ENCODE assay signal across 8 cellular contexts in genomic region chr9:96666653-96667362, GRCh38. TPM values are rescaled to one million over a fixed set of nuclear protein-coding genes. Genes with fewer than 3 reads are reported as not detected.
DNase-seq lines count a peak whose midpoint lies in the region; ATAC-seq, FAIRE-seq and TF ChIP-seq lines count a peak whose summit lies in the region.
"Not testable (repeated sequence)": the region's sequence is repeated elsewhere in the genome, so short reads cannot be mapped to it uniquely, and the experiment has no call there.

No MANE protein-coding gene starts in this region.

- H3K4me3 ChIP-seq in H7 (ENCODE audit: insufficient read depth, low read depth, low read length); NB4 (ENCODE audit: low read depth, low read length); GM12878: not testable (repeated sequence)

- H4K20me1 ChIP-seq in GM12878 (ENCODE audit: control insufficient read depth, insufficient read depth) = not testable (repeated sequence)

- BruUV-seq in GM12878 (replicated peaks; lab: Mats Ljungman, UMichigan) = not testable (repeated sequence)

- H3K9ac ChIP-seq in GM12878 (ENCODE audit: control insufficient read depth, insufficient read depth, low read length) = not testable (repeated sequence)

- H3K4me2 ChIP-seq in GM12878 (ENCODE audit: control insufficient read depth, insufficient read depth) = not testable (repeated sequence)

- H3K27me3 ChIP-seq in H7 (ENCODE audit: control insufficient read depth, insufficient read depth, low read length); GM12878 (replicated peaks in 1 of 2; ENCODE audit: control insufficient read depth in 2 of 2, insufficient read depth in 2 of 2, low read length in 1 of 2): not testable (repeated sequence)

- not testable (repeated sequence) for TF ChIP-seq EP300 in GM12878 (IDR thresholded peaks at IDR 0.05; ENCODE audit: borderline replicate concordance in 1 of 2, control insufficient read depth in 1 of 2, low read depth in 2 of 2, low read length in 2 of 2)

- not testable (repeated sequence) for H3K4me3 Mint-ChIP-seq in glutamatergic neuron (ENCODE audit: unreplicated experiment); nephron progenitor cell

- not testable (repeated sequence) for H3K4me1 Mint-ChIP-seq in glutamatergic neuron (ENCODE audit: low read depth, unreplicated experiment); nephron progenitor cell

- peak; percentile 94 for ATAC-seq in GM12878

- not testable (repeated sequence) for H3K9me3 Mint-ChIP-seq in glutamatergic neuron (ENCODE audit: unreplicated experiment)
- peaks cover 10% of the 10 kb centered on the region for H3K9me3 Mint-ChIP-seq in nephron progenitor cell

- DNase-seq in GM04504 (ENCODE audit: low read depth) (peak; percentile 52), H7 (peak; percentile 75), NB4 (ENCODE audit: low read depth) (peak; percentile 70), SHP77 treated with DMSO at 0.1 percent for 48 hours (lab: John Stamatoyannopoulos, UW) (peak; percentile 25), GM12878 (ENCODE audit: low read depth, low spot score) (peak; percentile 30), nephron progenitor cell (peak; percentile 11), urothelium cell line (ENCODE audit: low spot score) (peak; percentile 37)
- DNase-seq in glutamatergic neuron = not testable (repeated sequence)

- POLR2A ChIA-PET in GM12878 (lab: Charles Lee) = not testable (repeated sequence)

- H3K27ac ChIP-seq in GM12878 (ENCODE audit: control insufficient read depth, insufficient read depth) = not testable (repeated sequence)

- 40% methylated on average over 15 of the region's 15 CpGs for WGBS in GM12878 (ENCODE audit: insufficient coverage, insufficient replicate concordance, low lambda C conversion rate, missing lambda C conversion rate)

- not testable (repeated sequence) for H3K27ac Mint-ChIP-seq in glutamatergic neuron (ENCODE audit: unreplicated experiment); nephron progenitor cell

- not testable (repeated sequence) for H3K9me3 ChIP-seq in GM12878 (replicated peaks; ENCODE audit: control insufficient read depth, insufficient read depth, low read length)

- not testable (repeated sequence) for TF ChIP-seq POLR2A in NB4 (IDR thresholded peaks at IDR 0.05; ENCODE audit: extremely low read depth, insufficient read length); GM12878 (IDR thresholded peaks at IDR 0.05; ENCODE audit: low read depth, low read length)

- RAD21 ChIA-PET in GM12878 (lab: Charles Lee; ENCODE audit: unreplicated experiment) = interaction anchor here (0.6 to 3.0 kb wide), 13 partner anchors 10 to 350 kb away, joined by 3 to 36 read pairs (median 3); no protein-coding TSS in a partner anchor

- SMC1A ChIA-PET in GM12878 (lab: Charles Lee; ENCODE audit: uncharacterized antibody, unreplicated experiment) = interaction anchor here (0.6 to 3.1 kb wide), 11 partner anchors 12 to 435 kb away, joined by 3 to 30 read pairs (median 4); partner anchors contain the start of gene PRXL2C

- H3K4me1 ChIP-seq in GM12878 (ENCODE audit: control insufficient read depth, insufficient read depth, low read length) = not testable (repeated sequence)

- TF ChIP-seq RAD21 in GM12878 (IDR thresholded peaks at IDR 0.05; ENCODE audit: insufficient read depth, low read depth, low read length) = peak; percentile 83

- not testable (repeated sequence) for H3K79me2 ChIP-seq in GM12878 (ENCODE audit: control insufficient read depth, insufficient read depth, low read length)

- TF ChIP-seq CTCF in NB4 (IDR thresholded peaks at IDR 0.05; ENCODE audit: low read depth, low read length) (peak; percentile 37), GM12878 (IDR thresholded peaks at IDR 0.05 in 2 of 3, conservative IDR thresholded peaks at IDR 0.05 in 1 of 3; ENCODE audit: control insufficient read depth in 2 of 3, extremely low read depth in 1 of 3, insufficient read depth in 1 of 3, low read depth in 3 of 3, low read length in 3 of 3) (peak; percentile 44 to 56 (median 52); a peak in 5 of 6 replicates), glutamatergic neuron (IDR thresholded peaks at IDR 0.05; ENCODE audit: partially characterized antibody, unreplicated experiment) (peak; percentile 79), nephron progenitor cell (IDR thresholded peaks at IDR 0.05) (peak; percentile 73)

- intact Hi-C loops in GM12878 (cut with micrococcal nuclease; ENCODE audit: unreplicated experiment) = loop anchor here (1.0 to 10.0 kb wide), 3 partner anchors 225 to 432 kb away; no protein-coding TSS in a partner anchor

- H3K36me3 ChIP-seq in H7 (replicated peaks; ENCODE audit: control insufficient read depth, insufficient read depth, low read length); GM12878 (ENCODE audit: control insufficient read depth in 2 of 2, insufficient read depth in 2 of 2, low read length in 1 of 2): not testable (repeated sequence)

- in situ Hi-C loops in GM12878 (cut with MboI) = not testable (repeated sequence)

- not testable (repeated sequence) for H2AFZ ChIP-seq in GM12878 (ENCODE audit: control insufficient read depth, low read depth, low read length)

- CTCF ChIA-PET in GM12878 (lab: Yijun Ruan, JAX) = interaction anchor here (0.7 to 3.8 kb wide), 24 partner anchors 8 to 508 kb away, joined by 3 to 56 read pairs (median 4); partner anchors contain the start of genes HABP4 and PRXL2C

- FAIRE-seq in GM12878 (lab: Jason Lieb, UNC); urothelium cell line (lab: Jason Lieb, UNC): not testable (repeated sequence)

- H3K27me3 Mint-ChIP-seq in glutamatergic neuron (ENCODE audit: unreplicated experiment); nephron progenitor cell (ENCODE audit: low read depth, poor library complexity): not testable (repeated sequence)

- not testable (repeated sequence) for H3K36me3 Mint-ChIP-seq in glutamatergic neuron (ENCODE audit: unreplicated experiment); nephron progenitor cell (ENCODE audit: low read depth)

TF ChIP-seq in GM12878, 131 proteins besides CTCF, POLR2A, EP300 and RAD21:
- TF ChIP-seq RUNX3 (IDR thresholded peaks at IDR 0.05; ENCODE audit: low read length) = peak; percentile 56; the same call in 1 of the 2 replicates
- 0 out of 2 replicates have a peak, but pooled peaks have one; percentile 24 for TF ChIP-seq YY1 (IDR thresholded peaks at IDR 0.05; ENCODE audit: low read depth, low read length)
- TF ChIP-seq SMC3 (IDR thresholded peaks at IDR 0.05; ENCODE audit: borderline replicate concordance, low read length) = peak; percentile 60; the same call in 1 of the 2 replicates

RNA-seq across cellular contexts. Expression of gene PRXL2C, which starts 11.7 kb away (rescaled TPM):
- total RNA-seq in H7 (2014; rRNA removed; shearing (Covaris generic)) = 7.9 and 12.0 TPM in 2 replicates
- 2.6 and 3.3 TPM in 2 replicates for total RNA-seq in GM12878 (2013; cell fraction: nucleolus; rRNA removed)
- total RNA-seq in GM12878 (2014; rRNA removed) = 14.1 and 14.6 TPM in 2 replicates
- total RNA-seq in GM12878 (2014; rRNA removed; fragmentation: Illumina TruSeq; extraction: Trizol) = 12.9 and 13.2 TPM in 2 replicates
- total RNA-seq in GM12878 (2021) = 11.2 and 11.9 TPM in 2 replicates
- 0.83 TPM for polyA plus RNA-seq in GM12878 (2011; ENCODE audit: low read depth)
- polyA plus RNA-seq in GM12878 (2011; rRNA removed) = 4.6 and 7.6 TPM in 2 replicates
- 2.1 TPM in 2 replicates for polyA plus RNA-seq in GM12878 (2011; cell fraction: cytosol; rRNA removed)
- polyA plus RNA-seq in GM12878 (2011; cell fraction: nucleus; rRNA removed) = 0.73 and 1.0 TPM in 2 replicates
- polyA plus RNA-seq in GM12878 (2012) = 1.2 and 1.6 TPM in 2 replicates
- polyA plus RNA-seq in GM12878 (2014; fragmentation: Illumina TruSeq; extraction: Trizol) = 7.3 and 7.8 TPM in 2 replicates
- polyA plus RNA-seq in GM12878 (2014; fragmentation: Nextera tagmentation; extraction: Ambion mirVana) = 1 to 10 TPM; 4.0 to 4.7 TPM
- polyA plus RNA-seq in GM12878 (2014; rRNA removed) = 7.4 and 7.6 TPM in 2 replicates
- 10 to 100 TPM in 1 of 2 experiments, 1 to 10 TPM in 1; 6.8 to 16.0 TPM for polyA plus RNA-seq in GM12878 (2016; fragmentation: Nextera tagmentation; extraction: Ambion mirVana)
- 2.2 and 2.8 TPM in 2 replicates for polyA minus RNA-seq in GM12878 (2011; rRNA and poly(A)+ RNA removed)
- 2.2 and 4.0 TPM in 2 replicates for polyA minus RNA-seq in GM12878 (2011; cell fraction: cytosol; rRNA and poly(A)+ RNA removed)
- polyA minus RNA-seq in GM12878 (2011; cell fraction: nucleus; rRNA and poly(A)+ RNA removed) = 1.8 and 1.9 TPM in 2 replicates
- 4.1 TPM for total RNA-seq in glutamatergic neuron (ENCODE audit: unreplicated experiment)

RNA-seq across cellular contexts. Expression of gene CDC14B, which starts 47.2 kb away (rescaled TPM):
- 38.5 and 47.9 TPM in 2 replicates for total RNA-seq in H7 (2014; rRNA removed; shearing (Covaris generic))
- 29.4 and 35.9 TPM in 2 replicates for total RNA-seq in GM12878 (2013; cell fraction: nucleolus; rRNA removed)
- total RNA-seq in GM12878 (2014; rRNA removed) (4.1 and 6.4 TPM in 2 replicates), GM12878 (2014; rRNA removed; fragmentation: Illumina TruSeq; extraction: Trizol) (5.1 and 5.9 TPM in 2 replicates), GM12878 (2021) (6.8 TPM in 2 replicates), glutamatergic neuron (ENCODE audit: unreplicated experiment) (9.2 TPM)
- 0.10 TPM for polyA plus RNA-seq in GM12878 (2011; ENCODE audit: low read depth)
- polyA plus RNA-seq in GM12878 (2011; rRNA removed) (6.0 TPM in 2 replicates), GM12878 (2014; fragmentation: Illumina TruSeq; extraction: Trizol) (6.9 and 7.9 TPM in 2 replicates), GM12878 (2014; fragmentation: Nextera tagmentation; extraction: Ambion mirVana) (1 to 10 TPM; 4.5 to 6.3 TPM), GM12878 (2014; rRNA removed) (3.7 and 4.7 TPM in 2 replicates), GM12878 (2016; fragmentation: Nextera tagmentation; extraction: Ambion mirVana) (10 to 100 TPM in 1 of 2 experiments, 1 to 10 TPM in 1; 7.5 to 11.7 TPM)
- polyA plus RNA-seq in GM12878 (2011; cell fraction: cytosol; rRNA removed) = 4.1 and 5.0 TPM in 2 replicates
- 5.7 and 6.2 TPM in 2 replicates for polyA plus RNA-seq in GM12878 (2011; cell fraction: nucleus; rRNA removed)
- 0.20 and 0.29 TPM in 2 replicates for polyA plus RNA-seq in GM12878 (2012)
- 10.5 and 10.6 TPM in 2 replicates for polyA minus RNA-seq in GM12878 (2011; rRNA and poly(A)+ RNA removed)
- polyA minus RNA-seq in GM12878 (2011; cell fraction: cytosol; rRNA and poly(A)+ RNA removed) = 1.9 and 2.7 TPM in 2 replicates
- 5.0 and 12.1 TPM in 2 replicates for polyA minus RNA-seq in GM12878 (2011; cell fraction: nucleus; rRNA and poly(A)+ RNA removed)
